Comparison of ENCODE assay signal across 9 cellular contexts in genomic region chr17:47889734-47890529, GRCh38. TPM values are rescaled to one million over a fixed set of nuclear protein-coding genes. Genes with fewer than 3 reads are reported as not detected.
DNase-seq lines count a peak whose midpoint lies in the region; ATAC-seq, FAIRE-seq and TF ChIP-seq lines count a peak whose summit lies in the region.
"Had no signal": no experiment of that assay in that cellular context is flagged by ENCODE, and none has a peak within 500 bp of the region (broad histone marks: within the 10 kb centered on the region; RNA-seq: fewer than 3 reads in every experiment).

No MANE protein-coding gene starts in this region.

- ATAC-seq in HG03097 (IDR thresholded peaks at IDR 0.05; ENCODE audit: low FRiP score, unreplicated experiment): no peak

- TF ChIP-seq CTCF in H1 (IDR thresholded peaks at IDR 0.05; ENCODE audit: control extremely low read depth in 1 of 3, insufficient read depth in 1 of 3, low read depth in 1 of 3, low read length in 3 of 3) (peak; percentile 87 to 98 (median 95)), mesothelial cell of epicardium (IDR thresholded peaks at IDR 0.05; ENCODE audit: unreplicated experiment) (peak; percentile 98)

- no peak overlapping the region for H3K27ac Mint-ChIP-seq in mesothelial cell of epicardium

- no peak overlapping the region for H3K14ac ChIP-seq in H1 (ENCODE audit: insufficient read length)

- no peak overlapping the region for H3K27ac ChIP-seq in H1 (ENCODE audit: low read depth, low read length)

- no peaks in the 10 kb centered on the region for H3K27me3 ChIP-seq in H1 (replicated peaks in 1 of 4; ENCODE audit: control insufficient read depth in 3 of 4, extremely low read depth in 1 of 4, insufficient read depth in 3 of 4, low read length in 3 of 4)

- H3K4me2 ChIP-seq in H1 (ENCODE audit: insufficient read depth in 1 of 2, low read depth in 2 of 2, low read length in 2 of 2): no peak overlapping the region

- H3K23me2 ChIP-seq in H1 (ENCODE audit: low read depth, low read length): no peaks in the 10 kb centered on the region

- CTCF ChIA-PET in H1 (lab: Charles Lee; ENCODE audit: partially characterized antibody): interaction anchor here (0.6 to 18.8 kb wide), 32 partner anchors 8 to 701 kb away, joined by 3 to 1206 read pairs (median 4); partner anchors contain the start of genes CDK5RAP3, LRRC46, MRPL10 and PNPO

- H3K56ac ChIP-seq in H1 (replicated peaks; ENCODE audit: insufficient read length, low read depth, low read length): no peak overlapping the region

- H3K36me3 Mint-ChIP-seq in mesothelial cell of epicardium: no peaks in the 10 kb centered on the region

- H2BK5ac ChIP-seq in H1 (ENCODE audit: low read depth, low read length): no peak overlapping the region; the same call in 1 of the 2 replicates

- TF ChIP-seq EP300 in H1 (IDR thresholded peaks at IDR 0.05; ENCODE audit: borderline replicate concordance in 1 of 2, low read depth in 2 of 2, low read length in 2 of 2): no peak

- no peaks in the 10 kb centered on the region for H3K79me1 ChIP-seq in H1 (ENCODE audit: low read depth, low read length)

- H2BK15ac ChIP-seq in H1 (ENCODE audit: low read length): peak overlapping the region; percentile 100

- no peak overlapping the region for H3K18ac ChIP-seq in H1 (ENCODE audit: extremely low read depth, low read length)

- no peak overlapping the region for H3K23ac ChIP-seq in H1 (ENCODE audit: insufficient read length)

- H3K4me1 ChIP-seq in H1 (replicated peaks in 1 of 4; ENCODE audit: control insufficient read depth in 3 of 4, insufficient read depth in 4 of 4, low read length in 3 of 4): peaks cover 0 to 9% (median 7%) of the 10 kb centered on the region in 4 experiments; a peak in 6 of 7 replicates

- H3K36me3 ChIP-seq in H1 (ENCODE audit: control insufficient read depth in 2 of 4, insufficient read depth in 4 of 4, low read length in 3 of 4): no peaks in the 10 kb centered on the region

- no peaks in the 10 kb centered on the region for H3K27me3 Mint-ChIP-seq in mesothelial cell of epicardium (ENCODE audit: low read depth)

- DNase-seq in DMS53 (lab: John Stamatoyannopoulos, UW) (peak; percentile 95), HuH-7 (ENCODE audit: low spot score) (peak; percentile 76), NOMO-1 (lab: John Stamatoyannopoulos, UW; ENCODE audit: unreplicated experiment in 2 of 2) (peak; percentile 59 to 67), H1 (ENCODE audit: low read depth in 1 of 2, low spot score in 2 of 2) (peak; percentile 73 to 97), mesothelial cell of epicardium (ENCODE audit: low spot score in 2 of 2, unreplicated experiment in 2 of 2) (peak; percentile 91 to 96)
- peak; percentile 83 to 84 for DNase-seq in activated CD8-positive, alpha-beta memory T cell treated with anti-CD3 and anti-CD28 coated beads for 4 hours (ENCODE audit: low read depth in 2 of 2)
- peak; percentile 87 to 88 for DNase-seq in stimulated activated CD8-positive, alpha-beta memory T cell treated with anti-CD3 and anti-CD28 coated beads, Interleukin-2, amount 100 ng/mL, for 1 hour (ENCODE audit: low read depth in 2 of 2)

- H3K9me3 Mint-ChIP-seq in mesothelial cell of epicardium: no peaks in the 10 kb centered on the region

- H3K9ac ChIP-seq in H1 (replicated peaks in 1 of 4; ENCODE audit: extremely low read depth in 1 of 4, low read depth in 3 of 4, low read length in 3 of 4): no peak overlapping the region

- H4K20me1 ChIP-seq in H1 (replicated peaks in 1 of 2; ENCODE audit: control insufficient read depth in 1 of 2, insufficient read depth in 2 of 2, low read length in 2 of 2): no peaks in the 10 kb centered on the region

- WGBS in H1 (ENCODE audit: extremely low coverage in 1 of 2, insufficient coverage in 1 of 2, insufficient read length in 1 of 2, insufficient replicate concordance in 2 of 2, low coverage in 1 of 2, low lambda C conversion rate in 2 of 2, missing lambda C conversion rate in 1 of 2), 2 experiments: 59% methylated on average over 11 of the region's 11 CpGs; no CpG with 5 or more reads in 1 of the 2 experiments

- H2BK20ac ChIP-seq in H1 (ENCODE audit: low read length): 0 out of 2 replicates have a peak overlapping the region, but pooled peaks have one; percentile 32

- H4K91ac ChIP-seq in H1 (replicated peaks; ENCODE audit: insufficient read length, low read length): no peak overlapping the region

- no peak overlapping the region; the same call in 1 of the 2 replicates for H4K8ac ChIP-seq in H1 (ENCODE audit: extremely low read depth, insufficient read depth, low read length)

- no peaks in the 10 kb centered on the region for H3K79me2 ChIP-seq in H1 (ENCODE audit: control insufficient read depth in 1 of 2, insufficient read depth in 2 of 2, low read length in 2 of 2)

- no peak overlapping the region for H2AFZ ChIP-seq in H1 (ENCODE audit: low read length)

- H3K4me3 ChIP-seq in H1 (ENCODE audit: extremely low read depth in 1 of 4, insufficient read depth in 2 of 4, low read depth in 3 of 4, low read length in 4 of 4): no peak overlapping the region

- TF ChIP-seq RAD21 in H1 (IDR thresholded peaks at IDR 0.05 in 1 of 2, conservative IDR thresholded peaks at IDR 0.05 in 1 of 2; ENCODE audit: low read depth in 2 of 2, low read length in 2 of 2): peak; percentile 99

- peak; percentile 55 for FAIRE-seq in H1 (lab: Jason Lieb, UNC)

- H3K9me3 ChIP-seq in H1 (ENCODE audit: insufficient read depth in 2 of 2, low read depth in 1 of 2, low read length in 1 of 2): no peaks in the 10 kb centered on the region

- H2AK5ac ChIP-seq in H1 (ENCODE audit: low read depth, low read length): no peak overlapping the region

- no peak overlapping the region for H2BK120ac ChIP-seq in H1 (replicated peaks; ENCODE audit: low read depth, low read length)

- peaks cover 24% of the 10 kb centered on the region for H3K4me1 Mint-ChIP-seq in mesothelial cell of epicardium

- peak overlapping the region; percentile 91; the same call in 1 of the 2 replicates for H2BK12ac ChIP-seq in H1 (ENCODE audit: low read depth, low read length)

- H4K5ac ChIP-seq in H1 (ENCODE audit: insufficient read length, low read depth, low read length): no peak overlapping the region

- no peak overlapping the region for H3K4me3 Mint-ChIP-seq in mesothelial cell of epicardium

- TF ChIP-seq POLR2A in H1 (IDR thresholded peaks at IDR 0.05; ENCODE audit: control extremely low read depth in 1 of 2, low read depth in 2 of 2, low read length in 2 of 2): no peak

- POLR2A ChIA-PET in H1 (lab: Charles Lee; ENCODE audit: partially characterized antibody): interaction anchor here (0.6 to 8.9 kb wide), 6 partner anchors 17 to 378 kb away, joined by 3 to 134 read pairs (median 4); partner anchors contain the start of genes SCRN2 and SP6

- H3K4ac ChIP-seq in H1 (replicated peaks; ENCODE audit: insufficient read length, low read depth, low read length): no peak overlapping the region

RNA-seq across cellular contexts. Expression of gene SP2, which starts 6.1 kb away (rescaled TPM):
- total RNA-seq in H1 (2021; fragmentation: NEBNext Ultra II Directional; extraction: Animal tissue kit (Norgen Biotek cat#: 25700)): 11.0 and 13.8 TPM in 2 replicates
- polyA plus RNA-seq in H1 (2011; rRNA removed): 5.6 and 9.5 TPM in 2 replicates
- 3.8 TPM for polyA plus RNA-seq in H1 (2011; cell fraction: cytosol; rRNA removed)
- polyA plus RNA-seq in H1 (2011; cell fraction: nucleus; rRNA removed): 9.7 TPM
- 12.1 to 18.6 TPM (median 18.1 TPM) in 4 replicates for polyA plus RNA-seq in H1 (2012, experiment 1 of 2)
- 14.7 TPM for polyA plus RNA-seq in H1 (2012, experiment 2 of 2)
- polyA plus RNA-seq in H1 (2013, experiment 1 of 2): 18.4 TPM
- polyA plus RNA-seq in H1 (2013, experiment 2 of 2): 15.6 TPM
- polyA minus RNA-seq in H1 (2011; rRNA and poly(A)+ RNA removed): 2.4 and 5.9 TPM in 2 replicates
- 3.9 TPM for polyA minus RNA-seq in H1 (2011; cell fraction: cytosol; rRNA and poly(A)+ RNA removed)
- polyA minus RNA-seq in H1 (2011; cell fraction: nucleus; rRNA and poly(A)+ RNA removed): 5.2 TPM
- total RNA-seq in mesothelial cell of epicardium: 17.0 to 18.0 TPM (median 17.0 TPM) in 3 replicates

RNA-seq across cellular contexts. Expression of gene SP6, which starts 39.0 kb away (rescaled TPM):
- total RNA-seq in H1 (2021; fragmentation: NEBNext Ultra II Directional; extraction: Animal tissue kit (Norgen Biotek cat#: 25700)): 1.5 and 1.6 TPM in 2 replicates
- 1.2 and 1.5 TPM in 2 replicates for polyA plus RNA-seq in H1 (2011; rRNA removed)
- 1.3 TPM for polyA plus RNA-seq in H1 (2011; cell fraction: cytosol; rRNA removed)
- 1.8 TPM for polyA plus RNA-seq in H1 (2011; cell fraction: nucleus; rRNA removed)
- 1.0 to 2.1 TPM (median 1.8 TPM) in 4 replicates for polyA plus RNA-seq in H1 (2012, experiment 1 of 2)
- 1.7 TPM for polyA plus RNA-seq in H1 (2012, experiment 2 of 2)
- polyA plus RNA-seq in H1 (2013, experiment 1 of 2): 0.73 TPM
- polyA plus RNA-seq in H1 (2013, experiment 2 of 2): 0.63 TPM
- 0.78 and 0.82 TPM in 2 replicates for polyA minus RNA-seq in H1 (2011; rRNA and poly(A)+ RNA removed)
- 1.8 TPM for polyA minus RNA-seq in H1 (2011; cell fraction: cytosol; rRNA and poly(A)+ RNA removed)
- 2.8 TPM for polyA minus RNA-seq in H1 (2011; cell fraction: nucleus; rRNA and poly(A)+ RNA removed)
- total RNA-seq in mesothelial cell of epicardium: 15.9 to 17.6 TPM (median 16.0 TPM) in 3 replicates
- total RNA-seq: T-helper 2 cell treated with Interferon-gamma antibody and Interleukin-4, amounts not matched to agents 100 ng/mL and 5 ng/mL, for 36 hours had no signal

RNA-seq across cellular contexts. Expression of gene SCRN2, which starts 48.9 kb away (rescaled TPM):
- total RNA-seq in H1 (2021; fragmentation: NEBNext Ultra II Directional; extraction: Animal tissue kit (Norgen Biotek cat#: 25700)): 24.4 and 27.4 TPM in 2 replicates
- 42.3 and 61.1 TPM in 2 replicates for polyA plus RNA-seq in H1 (2011; rRNA removed)
- polyA plus RNA-seq in H1 (2011; cell fraction: cytosol; rRNA removed): 63.9 TPM
- polyA plus RNA-seq in H1 (2011; cell fraction: nucleus; rRNA removed): 211 TPM
- polyA plus RNA-seq in H1 (2012, experiment 1 of 2): 28.4 to 49.3 TPM (median 44.9 TPM) in 4 replicates
- 30.7 TPM for polyA plus RNA-seq in H1 (2012, experiment 2 of 2)
- polyA plus RNA-seq in H1 (2013, experiment 1 of 2): 26.1 TPM
- 23.3 TPM for polyA plus RNA-seq in H1 (2013, experiment 2 of 2)
- polyA minus RNA-seq in H1 (2011; rRNA and poly(A)+ RNA removed): 16.9 and 22.1 TPM in 2 replicates
- 18.7 TPM for polyA minus RNA-seq in H1 (2011; cell fraction: cytosol; rRNA and poly(A)+ RNA removed)
- 50.1 TPM for polyA minus RNA-seq in H1 (2011; cell fraction: nucleus; rRNA and poly(A)+ RNA removed)
- 49.7 to 50.7 TPM (median 50.7 TPM) in 3 replicates for total RNA-seq in mesothelial cell of epicardium

RNA-seq across cellular contexts. Expression of gene PNPO, which starts 51.4 kb away (rescaled TPM):
- 7.0 and 8.8 TPM in 2 replicates for total RNA-seq in H1 (2021; fragmentation: NEBNext Ultra II Directional; extraction: Animal tissue kit (Norgen Biotek cat#: 25700))
- polyA plus RNA-seq in H1 (2011; rRNA removed): 7.5 and 8.1 TPM in 2 replicates
- 7.3 TPM for polyA plus RNA-seq in H1 (2011; cell fraction: cytosol; rRNA removed)
- 4.6 TPM for polyA plus RNA-seq in H1 (2011; cell fraction: nucleus; rRNA removed)
- polyA plus RNA-seq in H1 (2012, experiment 1 of 2): 3.2 to 5.9 TPM (median 5.0 TPM) in 4 replicates
- 4.7 TPM for polyA plus RNA-seq in H1 (2012, experiment 2 of 2)
- 5.1 TPM for polyA plus RNA-seq in H1 (2013, experiment 1 of 2)
- 5.1 TPM for polyA plus RNA-seq in H1 (2013, experiment 2 of 2)
- polyA minus RNA-seq in H1 (2011; rRNA and poly(A)+ RNA removed): 10.6 and 10.7 TPM in 2 replicates
- polyA minus RNA-seq in H1 (2011; cell fraction: cytosol; rRNA and poly(A)+ RNA removed): 6.8 TPM
- 5.2 TPM for polyA minus RNA-seq in H1 (2011; cell fraction: nucleus; rRNA and poly(A)+ RNA removed)
- 7.4 to 10.4 TPM (median 8.3 TPM) in 3 replicates for total RNA-seq in mesothelial cell of epicardium

RNA-seq across cellular contexts. Expression of gene LRRC46, which starts 58.5 kb away (rescaled TPM):
- 0.36 TPM in 1 of 2 replicates, not detected in the other for total RNA-seq in H1 (2021; fragmentation: NEBNext Ultra II Directional; extraction: Animal tissue kit (Norgen Biotek cat#: 25700))
- polyA plus RNA-seq in H1 (2011; rRNA removed): 0.16 and 0.18 TPM in 2 replicates
- polyA plus RNA-seq in H1 (2011; cell fraction: cytosol; rRNA removed): 0.25 TPM
- polyA plus RNA-seq in H1 (2011; cell fraction: nucleus; rRNA removed): 0.07 TPM
- polyA plus RNA-seq in H1 (2012, experiment 1 of 2): 0.36 to 0.72 TPM (median 0.59 TPM) in 4 replicates
- 0.41 TPM for polyA plus RNA-seq in H1 (2012, experiment 2 of 2)
- 0.30 TPM for polyA plus RNA-seq in H1 (2013, experiment 1 of 2)
- polyA plus RNA-seq in H1 (2013, experiment 2 of 2): 0.26 TPM
- polyA minus RNA-seq in H1 (2011; rRNA and poly(A)+ RNA removed): 0.17 and 0.25 TPM in 2 replicates
- polyA minus RNA-seq in H1 (2011; cell fraction: cytosol; rRNA and poly(A)+ RNA removed): not detected
- polyA minus RNA-seq in H1 (2011; cell fraction: nucleus; rRNA and poly(A)+ RNA removed): not detected
- 0.16 TPM in 1 of 3 replicates, not detected in the others for total RNA-seq in mesothelial cell of epicardium
